Comparison of ENCODE assay signal across 11 cellular contexts in the genomic region with DNA sequence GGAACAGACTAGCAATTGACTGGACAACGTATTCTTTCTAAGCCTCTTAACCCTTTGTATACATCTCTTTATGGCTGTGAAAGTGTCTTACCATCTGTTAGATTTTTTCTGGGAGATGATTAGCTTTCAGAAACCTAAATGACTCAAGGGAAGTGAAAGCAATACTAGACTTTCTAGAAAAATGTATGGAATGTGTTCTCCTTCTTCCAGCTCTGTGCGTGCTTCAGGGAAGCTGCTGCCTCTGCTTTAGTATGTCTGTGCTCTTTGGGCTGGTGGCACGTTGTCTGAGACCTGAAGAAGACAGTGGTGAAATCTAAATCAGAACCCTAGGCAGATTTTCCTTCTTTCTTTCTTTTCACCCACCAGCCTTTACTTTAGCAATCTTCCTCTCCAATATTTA.
DNase-seq lines count a peak whose midpoint lies in the region; ATAC-seq, FAIRE-seq and TF ChIP-seq lines count a peak whose summit lies in the region.
"Had no signal": no experiment of that assay in that cellular context is flagged by ENCODE, and none has a peak within 500 bp of the region (broad histone marks: within the 10 kb centered on the region; RNA-seq: fewer than 3 reads in every experiment).

No MANE protein-coding gene starts in this region.

- intact Hi-C loops in tibial artery (cut with DNase I; ENCODE audit: low total_unique reads), result loop anchor here (2.0 to 5.0 kb wide), 3 partner anchors 50 to 230 kb away; partner anchors contain the start of gene ITPR1

- H3K27ac ChIP-seq in Peyer's patch (peak overlapping the region; percentile 35 to 71 (median 50)), muscle layer of colon (ENCODE audit: low read depth, low read length) (peak overlapping the region; percentile 64), tibial artery (peak overlapping the region; percentile 69 to 82)
- H3K27ac ChIP-seq: WERI-Rb-1 had no signal

- H3K4me1 ChIP-seq in Peyer's patch, result peaks cover 0 to 9% (median 0%) of the 10 kb centered on the region in 4 donors
- peaks cover 56% of the 10 kb centered on the region for H3K4me1 ChIP-seq in muscle layer of colon (ENCODE audit: insufficient read depth, low read length)
- peaks cover 0 to 77% (median 43%) of the 10 kb centered on the region in 4 donors for H3K4me1 ChIP-seq in tibial artery

- ATAC-seq in HG03469 (IDR thresholded peaks at IDR 0.05; ENCODE audit: unreplicated experiment), result no peak
- ATAC-seq: stimulated activated naive CD8-positive, alpha-beta T cell treated with anti-CD3 and anti-CD28 coated beads, Interleukin-15, Interleukin-2, amounts not matched to agents 100 U/mL and 50 U/mL, for 24 hours had no signal

- DNase-seq in Peyer's patch (no peak), dedifferentiated amniotic fluid mesenchymal stem cell (ENCODE audit: extremely low spot score) (peak; percentile 62), tibial artery (no peak), NCI-H1105 treated with DMSO at 0.1 percent for 48 hours (lab: John Stamatoyannopoulos, UW) (no peak), RCC 7860 (ENCODE audit: low spot score) (no peak)
- DNase-seq: NCI-H1694 treated with DMSO at 0.1 percent for 48 hours; stimulated activated naive CD8-positive, alpha-beta T cell treated with anti-CD3 and anti-CD28 coated beads, Interleukin-15, Interleukin-2, amounts not matched to agents 100 U/mL and 50 U/mL, for 24 hours; WERI-Rb-1 had no signal

- H3K9ac ChIP-seq in muscle layer of colon (ENCODE audit: low read length), result no peak overlapping the region

- no peak for TF ChIP-seq POLR2A in Peyer's patch (IDR thresholded peaks at IDR 0.05)

- TF ChIP-seq CTCF in Peyer's patch (IDR thresholded peaks at IDR 0.05) (no peak), tibial artery (IDR thresholded peaks at IDR 0.05) (no peak)

- no peaks in the 10 kb centered on the region for H3K27me3 ChIP-seq in Peyer's patch
- no peaks in the 10 kb centered on the region for H3K27me3 ChIP-seq in muscle layer of colon (ENCODE audit: control insufficient read depth in 1 of 2, insufficient read depth in 2 of 2, low read length in 2 of 2)
- no peaks in the 10 kb centered on the region for H3K27me3 ChIP-seq in tibial artery

- H3K4me3 ChIP-seq in Peyer's patch (no peak overlapping the region), muscle layer of colon (ENCODE audit: low read depth in 1 of 2, low read length in 2 of 2) (peak overlapping the region in 1 of 2 donors; percentile 56), tibial artery (peak overlapping the region; percentile 21 to 48)

- FAIRE-seq in RCC 7860 (lab: Jason Lieb, UNC), result no peak
- FAIRE-seq: endometrium had no signal

- no peaks in the 10 kb centered on the region for H3K36me3 ChIP-seq in Peyer's patch
- no peaks in the 10 kb centered on the region for H3K36me3 ChIP-seq in muscle layer of colon (ENCODE audit: insufficient read depth, low read length)
- H3K36me3 ChIP-seq in tibial artery, result no peaks in the 10 kb centered on the region
- H3K36me3 ChIP-seq: WERI-Rb-1 had no signal

- H3K9me3 ChIP-seq in Peyer's patch (no peaks in the 10 kb centered on the region), muscle layer of colon (ENCODE audit: low read length) (no peaks in the 10 kb centered on the region), tibial artery (no peaks in the 10 kb centered on the region)

Comparison
In these comparisons a context has a peak if more than half of its experiments do, and no peak if none do; other contexts are left out.
1. H3K4me3 ChIP-seq: peak in tibial artery (2 of 2); none in Peyer's patch (0 of 4).
2. Peak in every context shown above with its lines, with median percentiles within 50 percentile points of each other: H3K27ac ChIP-seq.